ENCODE assay signal across 1 cellular context in genomic region chr19:43749152-43749551, GRCh38.
TF ChIP-seq lines count a peak whose summit lies in the region.

No MANE protein-coding gene starts in this region.

TF ChIP-seq in GM12878, 131 proteins besides CTCF, POLR2A, EP300 and RAD21:
- TF ChIP-seq POLR2AphosphoS2 (IDR thresholded peaks at IDR 0.05; ENCODE audit: low read depth, low read length) (no peak), SP1 (IDR thresholded peaks at IDR 0.05; ENCODE audit: low read depth, low read length) (no peak), YY1 (IDR thresholded peaks at IDR 0.05; ENCODE audit: low read depth, low read length) (no peak), GATAD2B (conservative IDR thresholded peaks at IDR 0.05; ENCODE audit: low read depth) (no peak), NR2F1 (conservative IDR thresholded peaks at IDR 0.05) (no peak), ASH2L (IDR thresholded peaks at IDR 0.05; ENCODE audit: borderline replicate concordance, low read depth) (no peak), ZSCAN29 (IDR thresholded peaks at IDR 0.05) (no peak), CBX5 (IDR thresholded peaks at IDR 0.05; ENCODE audit: low read depth) (no peak), SIN3A (IDR thresholded peaks at IDR 0.05; ENCODE audit: low read depth, low read length) (no peak), ZNF592 (IDR thresholded peaks at IDR 0.05) (no peak)
- TF ChIP-seq, protein P1, sequence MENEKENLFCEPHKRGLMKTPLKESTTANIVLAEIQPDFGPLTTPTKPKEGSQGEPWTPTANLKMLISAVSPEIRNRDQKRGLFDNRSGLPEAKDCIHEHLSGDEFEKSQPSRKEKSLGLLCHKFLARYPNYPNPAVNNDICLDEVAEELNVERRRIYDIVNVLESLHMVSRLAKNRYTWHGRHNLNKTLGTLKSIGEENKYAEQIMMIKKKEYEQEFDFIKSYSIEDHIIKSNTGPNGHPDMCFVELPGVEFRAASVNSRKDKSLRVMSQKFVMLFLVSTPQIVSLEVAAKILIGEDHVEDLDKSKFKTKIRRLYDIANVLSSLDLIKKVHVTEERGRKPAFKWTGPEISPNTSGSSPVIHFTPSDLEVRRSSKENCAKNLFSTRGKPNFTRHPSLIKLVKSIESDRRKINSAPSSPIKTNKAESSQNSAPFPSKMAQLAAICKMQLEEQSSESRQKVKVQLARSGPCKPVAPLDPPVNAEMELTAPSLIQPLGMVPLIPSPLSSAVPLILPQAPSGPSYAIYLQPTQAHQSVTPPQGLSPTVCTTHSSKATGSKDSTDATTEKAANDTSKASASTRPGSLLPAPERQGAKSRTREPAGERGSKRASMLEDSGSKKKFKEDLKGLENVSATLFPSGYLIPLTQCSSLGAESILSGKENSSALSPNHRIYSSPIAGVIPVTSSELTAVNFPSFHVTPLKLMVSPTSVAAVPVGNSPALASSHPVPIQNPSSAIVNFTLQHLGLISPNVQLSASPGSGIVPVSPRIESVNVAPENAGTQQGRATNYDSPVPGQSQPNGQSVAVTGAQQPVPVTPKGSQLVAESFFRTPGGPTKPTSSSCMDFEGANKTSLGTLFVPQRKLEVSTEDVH (IDR thresholded peaks at IDR 0.05; ENCODE audit: low read depth, partially characterized antibody) = no peak
- TF ChIP-seq, protein P2, sequence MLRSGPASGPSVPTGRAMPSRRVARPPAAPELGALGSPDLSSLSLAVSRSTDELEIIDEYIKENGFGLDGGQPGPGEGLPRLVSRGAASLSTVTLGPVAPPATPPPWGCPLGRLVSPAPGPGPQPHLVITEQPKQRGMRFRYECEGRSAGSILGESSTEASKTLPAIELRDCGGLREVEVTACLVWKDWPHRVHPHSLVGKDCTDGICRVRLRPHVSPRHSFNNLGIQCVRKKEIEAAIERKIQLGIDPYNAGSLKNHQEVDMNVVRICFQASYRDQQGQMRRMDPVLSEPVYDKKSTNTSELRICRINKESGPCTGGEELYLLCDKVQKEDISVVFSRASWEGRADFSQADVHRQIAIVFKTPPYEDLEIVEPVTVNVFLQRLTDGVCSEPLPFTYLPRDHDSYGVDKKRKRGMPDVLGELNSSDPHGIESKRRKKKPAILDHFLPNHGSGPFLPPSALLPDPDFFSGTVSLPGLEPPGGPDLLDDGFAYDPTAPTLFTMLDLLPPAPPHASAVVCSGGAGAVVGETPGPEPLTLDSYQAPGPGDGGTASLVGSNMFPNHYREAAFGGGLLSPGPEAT (IDR thresholded peaks at IDR 0.05; ENCODE audit: low read depth) = no peak
TF ChIP-seq in GM12878: peak in this region for 0.
